In genomic region chr9:79581388-79581787, GRCh38 we compare ENCODE assay signal across 11 cellular contexts. TPM values are rescaled to one million over a fixed set of nuclear protein-coding genes. Genes with fewer than 3 reads are reported as not detected.
A peak's percentile ranks its signal among the peaks of the same experiment; 100 is the strongest.
DNase-seq lines count a peak whose midpoint lies in the region; ATAC-seq, FAIRE-seq and TF ChIP-seq lines count a peak whose summit lies in the region.
"Had no signal": no experiment of that assay in that cellular context is flagged by ENCODE, and none has a peak within 500 bp of the region (broad histone marks: within the 10 kb centered on the region; RNA-seq: fewer than 3 reads in every experiment).

No MANE protein-coding gene starts in this region.

- no peak overlapping the region for H3K4me3 ChIP-seq in HepG2 (replicated peaks in 1 of 3; ENCODE audit: insufficient read depth in 1 of 3, low read depth in 2 of 3, low read length in 3 of 3)
- H3K4me3 ChIP-seq: esophagus squamous epithelium, GM12878, Peyer's patch had no signal

- in situ Hi-C loops in HepG2 (cut with HindIII; ENCODE audit: extremely low pct_ligation_motif_present, low pct_unique_long_range_greater_than_20kb): no loop called here

- no peak overlapping the region for H3K9ac ChIP-seq in HepG2 (ENCODE audit: insufficient read depth, low read depth, low read length)

- FAIRE-seq in HepG2 (lab: Jason Lieb, UNC): no peak
- FAIRE-seq: GM12878 had no signal

- H3K27me3 ChIP-seq in HepG2 (ENCODE audit: control insufficient read depth in 1 of 2, insufficient read depth in 2 of 2, low read length in 2 of 2): no peaks in the 10 kb centered on the region
- H3K27me3 ChIP-seq: esophagus squamous epithelium, Peyer's patch had no signal

- no peak for TF ChIP-seq POLR2A in HepG2 (IDR thresholded peaks at IDR 0.05; ENCODE audit: insufficient read depth in 1 of 2, low read depth in 2 of 2, low read length in 2 of 2)

- H3K4me2 ChIP-seq in HepG2 (ENCODE audit: low read depth, low read length): no peak overlapping the region

- H3K4me3 Mint-ChIP-seq in T-cell (peak overlapping the region; percentile 46 to 60 (median 54)), endothelial cell (ENCODE audit: unreplicated experiment) (no peak overlapping the region)

- no peak for TF ChIP-seq CTCF in endothelial cell (IDR thresholded peaks at IDR 0.05; ENCODE audit: unreplicated experiment)
- no peak for TF ChIP-seq CTCF in HepG2 (CRISPR knock-in tag; IDR thresholded peaks at IDR 0.05)

- H3K4me1 Mint-ChIP-seq in T-cell (peaks cover 85 to 96% (median 92%) of the 10 kb centered on the region in 3 donors), endothelial cell (ENCODE audit: unreplicated experiment) (peaks cover 66% of the 10 kb centered on the region)

- 91% methylated on average over 3 of the region's 3 CpGs for WGBS in HepG2 (ENCODE audit: low lambda C conversion rate)

- no peak overlapping the region for H3K27ac ChIP-seq in HepG2 (ENCODE audit: extremely low read length, insufficient read depth, low read length)
- H3K27ac ChIP-seq: esophagus squamous epithelium had no signal

- H3K36me3 ChIP-seq in HepG2 (replicated peaks in 1 of 2; ENCODE audit: control insufficient read depth in 1 of 2, insufficient read depth in 2 of 2, low read length in 2 of 2): no peaks in the 10 kb centered on the region
- H3K36me3 ChIP-seq: Peyer's patch had no signal

- intact Hi-C loops in HepG2 (cut with micrococcal nuclease; ENCODE audit: unreplicated experiment): no loop called here

- H3K27ac Mint-ChIP-seq in T-cell: peak overlapping the region; percentile 84 to 91
- H3K27ac Mint-ChIP-seq in endothelial cell (ENCODE audit: unreplicated experiment): peak overlapping the region; percentile 95

- peaks cover 31% of the 10 kb centered on the region for H3K4me1 ChIP-seq in HepG2 (ENCODE audit: insufficient read depth, low read length)

- H4K20me1 ChIP-seq in HepG2 (ENCODE audit: insufficient read depth, low read length): no peaks in the 10 kb centered on the region

- no peak overlapping the region for H2AFZ ChIP-seq in HepG2 (ENCODE audit: low read length)

- POLR2A ChIA-PET in T-cell (lab: Charles Lee) (interaction anchor here in 1 of 2 donors (0.7 to 3.2 kb wide), 2 partner anchors 9 to 119 kb away, joined by 3 to 47 read pairs; partner anchors contain the start of gene TLE4), HepG2 (lab: Yijun Ruan, JAX) (no interaction called here)

- no TSS peak for BruUV-seq in HepG2 (replicated peaks; lab: Mats Ljungman, UMichigan)

- ATAC-seq in T-cell (replicated peaks in 1 of 4) (peak in 3 of 4 experiments; percentile 1 to 13 (median 10)), GM18909 (IDR thresholded peaks at IDR 0.05; ENCODE audit: poor library complexity, unreplicated experiment) (no peak), HepG2 (no peak)

- H3K36me3 Mint-ChIP-seq in T-cell (peaks cover 25% of the 10 kb centered on the region), endothelial cell (ENCODE audit: low read depth, unreplicated experiment) (peaks cover 4% of the 10 kb centered on the region)

- H3K9me3 Mint-ChIP-seq in T-cell (no peaks in the 10 kb centered on the region), endothelial cell (ENCODE audit: unreplicated experiment) (no peaks in the 10 kb centered on the region)

- TF ChIP-seq EP300 in HepG2 (IDR thresholded peaks at IDR 0.05; ENCODE audit: low read depth in 2 of 2, low read length in 2 of 2) (no peak), HepG2 (CRISPR knock-in tag; IDR thresholded peaks at IDR 0.05; ENCODE audit: borderline replicate concordance) (no peak)

- H3K9me3 ChIP-seq in HepG2 (ENCODE audit: low read length): no peaks in the 10 kb centered on the region
- H3K9me3 ChIP-seq: esophagus squamous epithelium, Peyer's patch had no signal

- CTCF ChIA-PET in T-cell (lab: Charles Lee): no interaction called here
- CTCF ChIA-PET in HepG2 (lab: Yijun Ruan, JAX; ENCODE audit: low intra/inter-chr PET ratio, low total read pairs): no interaction called here

- TF ChIP-seq RAD21 in HepG2 (CRISPR knock-in tag; IDR thresholded peaks at IDR 0.05): no peak

- DNase-seq in NCI-H82 (lab: John Stamatoyannopoulos, UW) (peak; percentile 67), NCI-H82 treated with DMSO at 0.1 percent for 48 hours (lab: John Stamatoyannopoulos, UW; ENCODE audit: unreplicated experiment) (no peak), T-cell (peak in 1 of 34 experiments; percentile 8), endothelial cell (ENCODE audit: low spot score) (no peak), pulmonary artery endothelial cell (ENCODE audit: low read depth, low spot score) (peak; percentile 46), Ammon's horn (ENCODE audit: low spot score) (no peak), HepG2 (ENCODE audit: low spot score) (no peak)
- DNase-seq: esophagus squamous epithelium, Peyer's patch had no signal

- H3K79me2 ChIP-seq in HepG2 (ENCODE audit: insufficient read depth, low read length): no peaks in the 10 kb centered on the region

- H3K27me3 Mint-ChIP-seq in T-cell (no peaks in the 10 kb centered on the region), endothelial cell (ENCODE audit: unreplicated experiment) (peaks cover 2% of the 10 kb centered on the region)

TF ChIP-seq in HepG2, 621 proteins besides CTCF, POLR2A, EP300 and RAD21 (continues in another document):
- no peak for TF ChIP-seq GTF2F1 (IDR thresholded peaks at IDR 0.05; ENCODE audit: low read length)
- no peak for TF ChIP-seq HCFC1 (IDR thresholded peaks at IDR 0.05; ENCODE audit: low read depth, low read length)
- no peak for TF ChIP-seq ZNF530 (CRISPR knock-in tag; IDR thresholded peaks at IDR 0.05; ENCODE audit: low read depth)
- TF ChIP-seq SETDB1 (CRISPR knock-in tag; IDR thresholded peaks at IDR 0.05; ENCODE audit: borderline replicate concordance): no peak
- no peak for TF ChIP-seq BHLHE40 (IDR thresholded peaks at IDR 0.05; ENCODE audit: low read length)
- no peak for TF ChIP-seq ZNF124 (CRISPR knock-in tag; IDR thresholded peaks at IDR 0.05)
- TF ChIP-seq NFRKB (IDR thresholded peaks at IDR 0.05): no peak
- no peak for TF ChIP-seq ESRRA (CRISPR knock-in tag; IDR thresholded peaks at IDR 0.05; ENCODE audit: low read depth)
- no peak for TF ChIP-seq AHR (CRISPR knock-in tag; IDR thresholded peaks at IDR 0.05)
- no peak for TF ChIP-seq FUBP1 (CRISPR knock-in tag; IDR thresholded peaks at IDR 0.05; ENCODE audit: borderline replicate concordance)
- TF ChIP-seq ZBTB8A (CRISPR knock-in tag; IDR thresholded peaks at IDR 0.05; ENCODE audit: borderline replicate concordance, low read depth): no peak
- TF ChIP-seq DNMT3B (CRISPR knock-in tag; conservative IDR thresholded peaks at IDR 0.05): no peak
- TF ChIP-seq ZNF253 (CRISPR knock-in tag; IDR thresholded peaks at IDR 0.05; ENCODE audit: borderline replicate concordance): no peak

RNA-seq across cellular contexts. Expression of gene TLE4, which starts 9.6 kb away (rescaled TPM):
- 100 to 1,000 TPM in 2 of 5 donors, 10 to 100 TPM in 3; 65.9 to 138 (median 78.7) TPM for total RNA-seq in T-cell
- 88.4 TPM for total RNA-seq in endothelial cell (ENCODE audit: unreplicated experiment)
- total RNA-seq in pulmonary artery endothelial cell: 9.6 and 10.4 TPM in 2 replicates
- 0.94 and 2.0 TPM in 2 replicates for total RNA-seq in HepG2 (2016; rRNA removed; fragmentation: Illumina TruSeq; extraction: Trizol)
- total RNA-seq in HepG2 (2016; cell fraction: cytosol; rRNA removed; fragmentation: Illumina TruSeq; extraction: Trizol; ENCODE audit: low read depth): 0.71 and 1.3 TPM in 2 replicates
- 1.0 and 1.9 TPM in 2 replicates for total RNA-seq in HepG2 (2016; cell fraction: insoluble cytoplasmic fraction; rRNA removed; fragmentation: Illumina TruSeq; extraction: Trizol)
- 0.96 and 1.1 TPM in 2 replicates for total RNA-seq in HepG2 (2016; cell fraction: membrane; rRNA removed; fragmentation: Illumina TruSeq; extraction: Trizol)
- 3.1 and 5.0 TPM in 2 replicates for total RNA-seq in HepG2 (2016; cell fraction: nucleus; rRNA removed; fragmentation: Illumina TruSeq; extraction: Trizol)
- 2.3 and 2.9 TPM in 2 replicates for polyA plus RNA-seq in HepG2 (2011; rRNA removed)
- 1.8 and 2.0 TPM in 2 replicates for polyA plus RNA-seq in HepG2 (2011; cell fraction: cytosol; rRNA removed)
- polyA plus RNA-seq in HepG2 (2011; cell fraction: nucleus; rRNA removed): 3.7 and 4.2 TPM in 2 replicates
- 0.58 and 1.0 TPM in 2 replicates for polyA plus RNA-seq in HepG2 (2012)
- polyA plus RNA-seq in HepG2 (2016; cell fraction: cytosol; fragmentation: Illumina TruSeq; extraction: Trizol; ENCODE audit: low read depth): 0.06 and 0.07 TPM in 2 replicates
- polyA plus RNA-seq in HepG2 (2016; cell fraction: insoluble cytoplasmic fraction; fragmentation: Illumina TruSeq; extraction: Trizol; ENCODE audit: low read depth): 0.97 and 1.4 TPM in 2 replicates
- 0.12 and 0.19 TPM in 2 replicates for polyA plus RNA-seq in HepG2 (2016; cell fraction: membrane; fragmentation: Illumina TruSeq; extraction: Trizol; ENCODE audit: low read depth)
- 1.5 and 2.1 TPM in 2 replicates for polyA plus RNA-seq in HepG2 (2016; cell fraction: nucleus; fragmentation: Illumina TruSeq; extraction: Trizol; ENCODE audit: insufficient read depth, low read depth)
- polyA minus RNA-seq in HepG2 (2011; rRNA and poly(A)+ RNA removed; ENCODE audit: low replicate concordance): 3.7 and 8.5 TPM in 2 replicates
- polyA minus RNA-seq in HepG2 (2011; cell fraction: cytosol; rRNA and poly(A)+ RNA removed): 2.8 and 3.2 TPM in 2 replicates
- 14.2 and 18.7 TPM in 2 replicates for polyA minus RNA-seq in HepG2 (2011; cell fraction: nucleus; rRNA and poly(A)+ RNA removed)

Comparison
In these comparisons a context has a peak if more than half of its experiments do, and no peak if none do; other contexts are left out.
1. DNase-seq: peak in NCI-H82 (single experiment) and pulmonary artery endothelial cell (single experiment); none in NCI-H82 treated with DMSO at 0.1 percent for 48 hours (single experiment), endothelial cell (single experiment), Ammon's horn (single experiment) and HepG2 (single experiment).
2. ATAC-seq: peak in T-cell (3 of 4); none in GM18909 (single experiment) and HepG2 (single experiment).